21 cellular contexts compared by ENCODE assay signal in the genomic region with DNA sequence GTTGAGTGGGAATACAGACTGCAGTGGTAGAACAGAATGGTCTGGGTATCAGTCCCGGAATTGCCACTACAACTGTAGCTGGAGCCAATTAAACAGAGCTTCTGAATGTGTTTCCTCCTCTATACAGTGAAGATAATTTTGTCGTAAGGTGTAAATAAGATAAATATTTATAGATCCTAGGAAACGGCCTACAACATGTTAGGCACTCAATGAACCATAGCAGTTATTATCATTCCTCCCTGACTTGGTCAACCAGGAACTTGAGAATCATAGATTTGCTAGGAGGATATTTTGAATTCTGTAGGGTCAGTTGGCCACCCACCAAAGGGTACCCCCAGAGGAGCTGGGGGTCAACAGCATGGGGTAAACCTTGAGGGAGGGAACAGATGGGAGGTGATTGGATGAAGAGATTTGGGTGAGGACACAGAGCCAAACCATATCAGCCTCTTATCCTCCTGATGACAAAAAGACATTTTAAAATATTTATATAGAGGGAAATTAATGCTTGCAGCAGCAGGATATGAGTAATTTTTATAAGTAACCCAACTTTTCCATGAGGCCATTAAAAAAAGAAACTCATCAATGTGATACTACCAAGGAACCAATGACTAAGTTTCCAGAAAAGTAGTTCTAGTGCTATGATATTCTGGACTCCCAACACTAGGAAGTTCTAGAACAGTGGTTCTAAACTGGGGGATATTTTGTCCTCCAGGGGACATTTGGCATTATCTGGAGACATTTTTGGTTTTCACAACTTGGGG. TPM values are rescaled to one million over a fixed set of nuclear protein-coding genes. Genes with fewer than 3 reads are reported as not detected.
A peak's percentile ranks its signal among the peaks of the same experiment; 100 is the strongest.
DNase-seq lines count a peak whose midpoint lies in the region; ATAC-seq, FAIRE-seq and TF ChIP-seq lines count a peak whose summit lies in the region.
"Had no signal": no experiment of that assay in that cellular context is flagged by ENCODE, and none has a peak within 500 bp of the region (broad histone marks: within the 10 kb centered on the region; RNA-seq: fewer than 3 reads in every experiment).

No MANE protein-coding gene starts in this region.

- peaks cover 61 to 95% (median 91%) of the 10 kb centered on the region in 10 experiments for H3K4me1 ChIP-seq in BLaER1 treated with 17β-estradiol and CSF1 and Interleukin-3, amounts not matched to agents 10 nM and 100 nM
- no peaks in the 10 kb centered on the region for H3K4me1 ChIP-seq in A673 (ENCODE audit: insufficient read depth, low read length, poor library complexity, severe bottlenecking)
- H3K4me1 ChIP-seq: gastroesophageal sphincter had no signal

- ATAC-seq in HG03139 (IDR thresholded peaks at IDR 0.05; ENCODE audit: unreplicated experiment) = no peak

- no peaks in the 10 kb centered on the region for H4K20me1 ChIP-seq in BLaER1 treated with 17β-estradiol and CSF1 and Interleukin-3, amounts not matched to agents 10 nM and 100 nM

- H3K9ac ChIP-seq in BLaER1 treated with 17β-estradiol and CSF1 and Interleukin-3, amounts not matched to agents 10 nM and 100 nM = peak overlapping the region; percentile 79 to 90 (median 84)

- no TSS peak for BruUV-seq in A673 (replicated peaks; lab: Mats Ljungman, UMichigan)

- TF ChIP-seq CTCF in A673 (conservative IDR thresholded peaks at IDR 0.05; ENCODE audit: low read depth, low read length) = no peak

- H3K9me3 ChIP-seq in BLaER1 treated with 17β-estradiol and CSF1 and Interleukin-3, amounts not matched to agents 10 nM and 100 nM (replicated peaks in 1 of 11) = peaks cover 0 to 42% (median 31%) of the 10 kb centered on the region in 11 experiments; a peak in 18 of 22 replicates
- H3K9me3 ChIP-seq in A673 (ENCODE audit: low read depth, low read length, poor library complexity, severe bottlenecking) = no peaks in the 10 kb centered on the region
- H3K9me3 ChIP-seq: gastroesophageal sphincter, right atrium auricular region had no signal

- peak overlapping the region; percentile 61 to 90 (median 79) for H3K4me2 ChIP-seq in BLaER1 treated with 17β-estradiol and CSF1 and Interleukin-3, amounts not matched to agents 10 nM and 100 nM

- intact Hi-C loops in A673 (cut with micrococcal nuclease; ENCODE audit: unreplicated experiment) = no loop called here

- DNase-seq in ACHN = peak; percentile 8
- DNase-seq in RCC 7860 (ENCODE audit: low spot score) = peak; percentile 75
- peak; percentile 83 for DNase-seq in kidney tubule cell (ENCODE audit: low spot score)
- DNase-seq in A673 (ENCODE audit: low spot score) = no peak
- no peak for DNase-seq in mucosa of gallbladder (ENCODE audit: low spot score)
- no peak for DNase-seq in NCI-H1417 treated with DMSO at 0.1 percent for 48 hours (lab: John Stamatoyannopoulos, UW)
- DNase-seq: activated CD8-positive, alpha-beta memory T cell treated with anti-CD3 and anti-CD28 coated beads, Interleukin-2, amount 10 ng/mL, durations not matched to agents 7 days and 5 days; amniotic stem cell; cerebellar nuclear complex; NCI-H1930; NCI-H510A treated with DMSO at 0.1 percent for 48 hours; stimulated activated CD4-positive, alpha-beta T cell treated with anti-CD3 and anti-CD28 coated beads, Interleukin-2, amount 100 ng/mL, for 24 hours had no signal

- H3K36me3 ChIP-seq in BLaER1 treated with 17β-estradiol and CSF1 and Interleukin-3, amounts not matched to agents 10 nM and 100 nM = peaks cover 0 to 33% (median 0%) of the 10 kb centered on the region in 11 experiments; a peak in 9 of 22 replicates
- no peaks in the 10 kb centered on the region for H3K36me3 ChIP-seq in A673 (ENCODE audit: insufficient read depth, low read length, poor library complexity, severe bottlenecking)
- H3K36me3 ChIP-seq: gastroesophageal sphincter, right atrium auricular region had no signal

- H3K27ac ChIP-seq in BLaER1 treated with 17β-estradiol and CSF1 and Interleukin-3, amounts not matched to agents 10 nM and 100 nM = peak overlapping the region; percentile 95 to 100 (median 98)
- no peak overlapping the region for H3K27ac ChIP-seq in A673 (ENCODE audit: low read depth, low read length, poor library complexity, severe bottlenecking)
- H3K27ac ChIP-seq: gastroesophageal sphincter, VCaP had no signal

- no peaks in the 10 kb centered on the region for H3K27me3 ChIP-seq in BLaER1 treated with 17β-estradiol and CSF1 and Interleukin-3, amounts not matched to agents 10 nM and 100 nM
- peaks cover 14% of the 10 kb centered on the region for H3K27me3 ChIP-seq in A673 (replicated peaks; ENCODE audit: insufficient read depth, low read depth, low read length, poor library complexity)
- H3K27me3 ChIP-seq: gastroesophageal sphincter, right atrium auricular region had no signal

- peak overlapping the region in 7 of 10 experiments; percentile 5 to 39 (median 27); a peak in 8 of 20 replicates for H3K4me3 ChIP-seq in BLaER1 treated with 17β-estradiol and CSF1 and Interleukin-3, amounts not matched to agents 10 nM and 100 nM
- no peak overlapping the region for H3K4me3 ChIP-seq in A673 (ENCODE audit: low read depth, low read length, poor library complexity, severe bottlenecking)
- H3K4me3 ChIP-seq: gastroesophageal sphincter, right atrium auricular region had no signal

- POLR2A ChIA-PET in A673 (lab: Charles Lee; ENCODE audit: low non-redundant PET) = no interaction called here

- CTCF ChIA-PET in A673 (lab: Charles Lee) = no interaction called here

- FAIRE-seq in RCC 7860 (lab: Jason Lieb, UNC) = no peak
- FAIRE-seq: H1 had no signal

- in situ Hi-C loops in ACHN (cut with HindIII; ENCODE audit: low pct_ligation_motif_present, low pct_unique_long_range_greater_than_20kb, low sequenced_read_pairs) = no loop called here

RNA-seq across cellular contexts. Expression of a gene that starts 4.0 kb away (rescaled TPM):
- total RNA-seq in A673 (2021) (not detected in 2 replicates), mucosa of gallbladder (2.0 TPM)
- total RNA-seq: activated CD8-positive, alpha-beta memory T cell treated with anti-CD3 and anti-CD28 coated beads, Interleukin-2, amount 10 ng/mL, durations not matched to agents 7 days and 5 days; H1; lung microvascular endothelial cell; neural crest cell had no signal

RNA-seq across cellular contexts. Expression of a gene that starts 42.3 kb away (rescaled TPM):
- total RNA-seq in A673 (2021) (0.07 TPM in 1 of 2 replicates, not detected in the other), mucosa of gallbladder (0.23 TPM)
- total RNA-seq: activated CD8-positive, alpha-beta memory T cell treated with anti-CD3 and anti-CD28 coated beads, Interleukin-2, amount 10 ng/mL, durations not matched to agents 7 days and 5 days; Daoy; H1; lung microvascular endothelial cell had no signal

Comparison
In these comparisons a context has a peak if more than half of its experiments do, and no peak if none do; other contexts are left out.
1. DNase-seq: peak in ACHN (single experiment), RCC 7860 (single experiment) and kidney tubule cell (single experiment); none in A673 (single experiment), mucosa of gallbladder (single experiment) and NCI-H1417 treated with DMSO at 0.1 percent for 48 hours (single experiment).